1 cellular context compared by ENCODE assay signal in the genomic region with DNA sequence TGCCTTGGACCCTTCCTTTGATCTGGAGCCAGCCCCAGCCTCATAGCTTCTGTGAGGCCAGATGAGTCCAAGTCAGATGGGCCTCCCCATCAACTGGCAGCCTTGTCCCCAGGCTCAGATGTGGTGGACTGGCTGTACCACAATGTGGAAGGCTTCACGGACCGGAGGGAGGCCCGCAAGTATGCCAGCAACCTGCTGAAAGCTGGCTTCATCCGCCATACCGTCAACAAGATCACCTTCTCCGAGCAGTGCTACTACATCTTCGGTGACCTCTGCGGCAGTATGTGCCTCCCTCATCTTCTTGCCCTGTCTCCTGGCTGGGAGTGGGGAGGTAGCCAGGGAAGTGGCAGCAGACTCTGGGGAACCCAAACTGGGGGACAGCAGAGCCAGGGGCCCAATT.
TF ChIP-seq lines count a peak whose summit lies in the region.

No MANE protein-coding gene starts in this region.

TF ChIP-seq in SK-N-SH treated with all-trans-retinoic acid at 6 μM for 48 hours, 23 proteins besides CTCF, POLR2A, EP300 and RAD21:
- TF ChIP-seq ZFP3 (CRISPR knock-in tag; IDR thresholded peaks at IDR 0.05) (no peak), SNAI2 (CRISPR knock-in tag; IDR thresholded peaks at IDR 0.05) (no peak), ESRRG (CRISPR knock-in tag; IDR thresholded peaks at IDR 0.05) (no peak), ZNF8 (CRISPR knock-in tag; IDR thresholded peaks at IDR 0.05) (no peak), BACH2 (CRISPR knock-in tag; IDR thresholded peaks at IDR 0.05; ENCODE audit: borderline replicate concordance) (no peak), GLIS3 (CRISPR knock-in tag; IDR thresholded peaks at IDR 0.05) (no peak), CSDC2 (CRISPR knock-in tag; IDR thresholded peaks at IDR 0.05) (no peak), ZC3H10 (CRISPR knock-in tag; IDR thresholded peaks at IDR 0.05) (no peak), TCF4 (CRISPR knock-in tag; IDR thresholded peaks at IDR 0.05; ENCODE audit: borderline replicate concordance) (no peak)
- TF ChIP-seq, protein P1, sequence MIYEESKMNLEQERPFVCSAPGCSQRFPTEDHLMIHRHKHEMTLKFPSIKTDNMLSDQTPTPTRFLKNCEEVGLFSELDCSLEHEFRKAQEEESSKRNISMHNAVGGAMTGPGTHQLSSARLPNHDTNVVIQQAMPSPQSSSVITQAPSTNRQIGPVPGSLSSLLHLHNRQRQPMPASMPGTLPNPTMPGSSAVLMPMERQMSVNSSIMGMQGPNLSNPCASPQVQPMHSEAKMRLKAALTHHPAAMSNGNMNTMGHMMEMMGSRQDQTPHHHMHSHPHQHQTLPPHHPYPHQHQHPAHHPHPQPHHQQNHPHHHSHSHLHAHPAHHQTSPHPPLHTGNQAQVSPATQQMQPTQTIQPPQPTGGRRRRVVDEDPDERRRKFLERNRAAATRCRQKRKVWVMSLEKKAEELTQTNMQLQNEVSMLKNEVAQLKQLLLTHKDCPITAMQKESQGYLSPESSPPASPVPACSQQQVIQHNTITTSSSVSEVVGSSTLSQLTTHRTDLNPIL (CRISPR knock-in tag; IDR thresholded peaks at IDR 0.05; ENCODE audit: low read depth), result no peak
